In the genomic region with DNA sequence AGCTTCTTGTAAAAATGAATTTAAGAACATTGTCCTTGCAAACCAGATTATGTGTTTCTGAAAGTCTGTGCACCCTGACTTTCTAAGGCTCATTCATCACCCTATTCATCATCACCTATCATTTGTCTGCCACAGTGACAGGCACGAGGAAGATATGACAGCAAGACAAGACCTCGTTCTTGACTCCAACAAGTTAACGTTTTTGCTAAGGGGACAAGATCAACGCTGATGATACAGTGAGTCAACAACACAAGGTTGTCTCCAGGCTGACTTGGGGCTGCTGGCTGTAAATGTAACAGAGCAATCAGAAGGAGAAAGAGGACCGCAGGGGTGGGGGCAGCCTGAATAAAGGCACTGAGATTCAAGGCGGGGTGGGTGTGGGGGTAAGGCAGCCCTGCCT, we compare ENCODE assay signal across 23 cellular contexts.
DNase-seq lines count a peak whose midpoint lies in the region; ATAC-seq, FAIRE-seq and TF ChIP-seq lines count a peak whose summit lies in the region.
"Had no signal": no experiment of that assay in that cellular context is flagged by ENCODE, and none has a peak within 500 bp of the region (broad histone marks: within the 10 kb centered on the region; RNA-seq: fewer than 3 reads in every experiment).

No MANE protein-coding gene starts in this region.

- H3K36me3 Mint-ChIP-seq in progenitor cell of endocrine pancreas (ENCODE audit: insufficient read depth): no peaks in the 10 kb centered on the region
- H3K36me3 Mint-ChIP-seq: CD4-positive, CD25-positive, alpha-beta regulatory T cell had no signal

- no peak overlapping the region for H3K9ac ChIP-seq in K562 (ENCODE audit: insufficient read depth in 1 of 2, low read depth in 2 of 2, low read length in 2 of 2)
- H3K9ac ChIP-seq: BLaER1, GM23248, KMS-11 had no signal

- peak; percentile 83 for FAIRE-seq in K562 (lab: Jason Lieb, UNC)
- FAIRE-seq: A204.1, D721Med, GM18507, HTR-8/SVneo had no signal

- WGBS in K562 (ENCODE audit: insufficient coverage, low coverage, missing lambda C conversion rate): 3% methylated on average over 6 of the region's 6 CpGs

- intact Hi-C loops in K562 (cut with micrococcal nuclease): no loop called here
- intact Hi-C loops in posterior vena cava (cut with DNase I): loop anchor here in 1 of 2 donors (5.0 kb wide), 1 partner anchor 82 kb away; no protein-coding TSS in a partner anchor

- H3K4me3 Mint-ChIP-seq in progenitor cell of endocrine pancreas (ENCODE audit: low read depth): no peak overlapping the region
- H3K4me3 Mint-ChIP-seq: CD4-positive, CD25-positive, alpha-beta regulatory T cell had no signal

- H4K20me1 ChIP-seq in K562 (replicated peaks; ENCODE audit: control insufficient read depth, insufficient read depth, low read length): peaks cover 4% of the 10 kb centered on the region; the same call in 1 of the 2 replicates
- H4K20me1 ChIP-seq: BLaER1 had no signal

- no peak overlapping the region for H3K4me3 ChIP-seq in K562
- H3K4me3 ChIP-seq: BLaER1, GM23248, Peyer's patch had no signal

- peaks cover 22% of the 10 kb centered on the region for H3K27me3 Mint-ChIP-seq in progenitor cell of endocrine pancreas
- H3K27me3 Mint-ChIP-seq: CD4-positive, CD25-positive, alpha-beta regulatory T cell had no signal

- H3K27me3 ChIP-seq in K562 (ENCODE audit: control insufficient read depth in 2 of 2, insufficient read depth in 2 of 2, low read length in 2 of 2): peaks cover 6 to 19% of the 10 kb centered on the region in 2 experiments; a peak in 2 of 5 replicates
- H3K27me3 ChIP-seq: BLaER1, Peyer's patch had no signal

- peaks cover 23 to 26% of the 10 kb centered on the region in 2 experiments; a peak in 4 of 5 replicates for H3K4me1 ChIP-seq in K562 (replicated peaks in 1 of 2; ENCODE audit: control insufficient read depth in 2 of 2, insufficient read depth in 2 of 2, low read length in 2 of 2)
- H3K4me1 ChIP-seq: Peyer's patch had no signal

- no peaks in the 10 kb centered on the region for H3K9me3 ChIP-seq in K562 (replicated peaks; ENCODE audit: control insufficient read depth, insufficient read depth, low read depth, low read length)
- H3K9me3 ChIP-seq: BLaER1, Peyer's patch had no signal

- peak; percentile 57 for ATAC-seq in K562
- no peak for ATAC-seq in GM21529 (IDR thresholded peaks at IDR 0.05; ENCODE audit: unreplicated experiment)

- no peak for TF ChIP-seq RAD21 in K562 (CRISPR knock-in tag; conservative IDR thresholded peaks at IDR 0.05 in 1 of 2, IDR thresholded peaks at IDR 0.05 in 1 of 2)

- H3K4me2 ChIP-seq in K562 (ENCODE audit: insufficient read depth, low read length): peak overlapping the region; percentile 75; the same call in 1 of the 2 replicates
- H3K4me2 ChIP-seq: BLaER1, KMS-11 had no signal

- H3K27ac ChIP-seq in K562 (ENCODE audit: extremely low read depth, low read depth, low read length): no peak overlapping the region
- H3K27ac ChIP-seq: BLaER1, GM23248, KMS-11, Peyer's patch had no signal

- POLR2A ChIA-PET in HEK293T (lab: Yijun Ruan, JAX) (interaction anchor here (0.7 to 2.9 kb wide), 9 partner anchors 12 to 107 kb away, joined by 3 to 36 read pairs (median 4); no protein-coding TSS in a partner anchor), K562 (lab: Yijun Ruan, JAX) (no interaction called here)

- BruUV-seq in K562 (replicated peaks; lab: Mats Ljungman, UMichigan): no TSS peak

- H3K9me1 ChIP-seq in K562 (ENCODE audit: control insufficient read depth, insufficient read depth, low read length): no peaks in the 10 kb centered on the region

- no peak for DNase-seq in HEK293T (ENCODE audit: extremely low spot score)
- DNase-seq in K562 (ENCODE audit: extremely low read depth in 1 of 4, low spot score in 3 of 4): peak; percentile 46 to 60 (median 54)
- DNase-seq in islet precursor cell: peak; percentile 35
- DNase-seq in posterior vena cava (ENCODE audit: low spot score): peak; percentile 46
- DNase-seq in activated T-cell treated with anti-CD3 and anti-CD28 coated beads, Interleukin-2, amount 50 U/mL, for 48 hours: no peak
- no peak for DNase-seq in progenitor cell of endocrine pancreas (ENCODE audit: low spot score, unreplicated experiment)
- no peak for DNase-seq in dermis blood vessel endothelial cell
- DNase-seq: CD4-positive, CD25-positive, alpha-beta regulatory T cell; GM23248; H7; MM.1S; NCI-H2029; NCI-H446; NCI-H526; Peyer's patch; SHP77 treated with DMSO at 0.1 percent for 48 hours had no signal

- CTCF ChIA-PET in HEK293T (lab: Yijun Ruan, JAX) (interaction anchor here (1.1 to 1.6 kb wide), 2 partner anchors 13 to 97 kb away, joined by 3 to 7 read pairs; no protein-coding TSS in a partner anchor), K562 (lab: Yijun Ruan, JAX; ENCODE audit: low intra/inter-chr PET ratio) (no interaction called here)

- no peak for TF ChIP-seq POLR2A in K562 (conservative IDR thresholded peaks at IDR 0.05)

- H3K4me1 Mint-ChIP-seq in progenitor cell of endocrine pancreas (ENCODE audit: low read depth): no peaks in the 10 kb centered on the region

- H3K27ac Mint-ChIP-seq in progenitor cell of endocrine pancreas: no peak overlapping the region
- H3K27ac Mint-ChIP-seq: CD4-positive, CD25-positive, alpha-beta regulatory T cell had no signal

- in situ Hi-C loops in K562 (cut with MboI): no loop called here

- H2AFZ ChIP-seq in K562 (ENCODE audit: low read depth, low read length): no peak overlapping the region
- H2AFZ ChIP-seq: GM23248 had no signal

- no peak for TF ChIP-seq CTCF in K562 (IDR thresholded peaks at IDR 0.05 in 2 of 3, conservative IDR thresholded peaks at IDR 0.05 in 1 of 3; ENCODE audit: insufficient read depth in 2 of 3, low read depth in 1 of 3, low read length in 3 of 3)
- TF ChIP-seq CTCF in progenitor cell of endocrine pancreas (IDR thresholded peaks at IDR 0.05; ENCODE audit: unreplicated experiment): no peak

- peak; percentile 95 for TF ChIP-seq EP300 in K562 (IDR thresholded peaks at IDR 0.05; ENCODE audit: low read length)

- no peaks in the 10 kb centered on the region for H3K36me3 ChIP-seq in K562 (ENCODE audit: control insufficient read depth, insufficient read depth, low read length)
- H3K36me3 ChIP-seq: BLaER1, Peyer's patch had no signal

- no peaks in the 10 kb centered on the region for H3K9me3 Mint-ChIP-seq in progenitor cell of endocrine pancreas (ENCODE audit: low read depth)

- H3K79me2 ChIP-seq in K562 (ENCODE audit: control insufficient read depth, insufficient read depth, low read length): no peaks in the 10 kb centered on the region

TF ChIP-seq in HEK293T, 16 proteins besides CTCF, POLR2A, EP300 and RAD21:
- TF ChIP-seq ZNF384 (IDR thresholded peaks at IDR 0.05): no peak
- TF ChIP-seq, protein P1, sequence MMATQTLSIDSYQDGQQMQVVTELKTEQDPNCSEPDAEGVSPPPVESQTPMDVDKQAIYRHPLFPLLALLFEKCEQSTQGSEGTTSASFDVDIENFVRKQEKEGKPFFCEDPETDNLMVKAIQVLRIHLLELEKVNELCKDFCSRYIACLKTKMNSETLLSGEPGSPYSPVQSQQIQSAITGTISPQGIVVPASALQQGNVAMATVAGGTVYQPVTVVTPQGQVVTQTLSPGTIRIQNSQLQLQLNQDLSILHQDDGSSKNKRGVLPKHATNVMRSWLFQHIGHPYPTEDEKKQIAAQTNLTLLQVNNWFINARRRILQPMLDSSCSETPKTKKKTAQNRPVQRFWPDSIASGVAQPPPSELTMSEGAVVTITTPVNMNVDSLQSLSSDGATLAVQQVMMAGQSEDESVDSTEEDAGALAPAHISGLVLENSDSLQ (IDR thresholded peaks at IDR 0.05): peak; percentile 53
TF ChIP-seq in HEK293T: peak in this region for 1.

TF ChIP-seq in K562, 482 proteins besides CTCF, POLR2A, EP300 and RAD21 (continues in another document):
- TF ChIP-seq MCM5 (IDR thresholded peaks at IDR 0.05; ENCODE audit: low read depth) (no peak), ZFP36 (IDR thresholded peaks at IDR 0.05; ENCODE audit: low read depth, low read length, partially characterized antibody) (peak; percentile 23), HDAC1 (IDR thresholded peaks at IDR 0.05) (peak in 1 of 2 experiments; percentile 54; a peak in 2 of 4 replicates), SMAD1 (IDR thresholded peaks at IDR 0.05; ENCODE audit: low read depth, low read length, partially characterized antibody) (no peak), NONO (IDR thresholded peaks at IDR 0.05; ENCODE audit: low read depth in 2 of 2, low read length in 1 of 2) (no peak), CREM (IDR thresholded peaks at IDR 0.05; ENCODE audit: low read depth) (0 out of 2 replicates have a peak, but pooled peaks have one; percentile 35), TCF3 (CRISPR knock-in tag; IDR thresholded peaks at IDR 0.05) (peak; percentile 38), RCOR1 (IDR thresholded peaks at IDR 0.05; ENCODE audit: borderline replicate concordance in 1 of 2, low read depth in 2 of 2, low read length in 2 of 2) (peak in 1 of 2 experiments; percentile 68; a peak in 1 of 4 replicates), DMBX1 (CRISPR knock-in tag; IDR thresholded peaks at IDR 0.05; ENCODE audit: borderline replicate concordance) (no peak), RUNX1 (IDR thresholded peaks at IDR 0.05; ENCODE audit: low read depth) (no peak)
- TF ChIP-seq, protein P2, sequence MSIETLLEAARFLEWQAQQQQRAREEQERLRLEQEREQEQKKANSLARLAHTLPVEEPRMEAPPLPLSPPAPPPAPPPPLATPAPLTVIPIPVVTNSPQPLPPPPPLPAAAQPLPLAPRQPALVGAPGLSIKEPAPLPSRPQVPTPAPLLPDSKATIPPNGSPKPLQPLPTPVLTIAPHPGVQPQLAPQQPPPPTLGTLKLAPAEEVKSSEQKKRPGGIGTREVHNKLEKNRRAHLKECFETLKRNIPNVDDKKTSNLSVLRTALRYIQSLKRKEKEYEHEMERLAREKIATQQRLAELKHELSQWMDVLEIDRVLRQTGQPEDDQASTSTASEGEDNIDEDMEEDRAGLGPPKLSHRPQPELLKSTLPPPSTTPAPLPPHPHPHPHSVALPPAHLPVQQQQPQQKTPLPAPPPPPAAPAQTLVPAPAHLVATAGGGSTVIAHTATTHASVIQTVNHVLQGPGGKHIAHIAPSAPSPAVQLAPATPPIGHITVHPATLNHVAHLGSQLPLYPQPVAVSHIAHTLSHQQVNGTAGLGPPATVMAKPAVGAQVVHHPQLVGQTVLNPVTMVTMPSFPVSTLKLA (conservative IDR thresholded peaks at IDR 0.05): peak; percentile 30 to 33; a peak in 3 of 4 replicates

Comparison
In these comparisons a context has a peak if more than half of its experiments do, and no peak if none do; other contexts are left out.
1. DNase-seq: peak in K562 (4 of 4), islet precursor cell (single experiment) and posterior vena cava (single experiment); none in HEK293T (single experiment), activated T-cell treated with anti-CD3 and anti-CD28 coated beads, Interleukin-2, amount 50 U/mL, for 48 hours (0 of 2), progenitor cell of endocrine pancreas (single experiment) and dermis blood vessel endothelial cell (single experiment).